18 cellular contexts compared by ENCODE assay signal in the genomic region with DNA sequence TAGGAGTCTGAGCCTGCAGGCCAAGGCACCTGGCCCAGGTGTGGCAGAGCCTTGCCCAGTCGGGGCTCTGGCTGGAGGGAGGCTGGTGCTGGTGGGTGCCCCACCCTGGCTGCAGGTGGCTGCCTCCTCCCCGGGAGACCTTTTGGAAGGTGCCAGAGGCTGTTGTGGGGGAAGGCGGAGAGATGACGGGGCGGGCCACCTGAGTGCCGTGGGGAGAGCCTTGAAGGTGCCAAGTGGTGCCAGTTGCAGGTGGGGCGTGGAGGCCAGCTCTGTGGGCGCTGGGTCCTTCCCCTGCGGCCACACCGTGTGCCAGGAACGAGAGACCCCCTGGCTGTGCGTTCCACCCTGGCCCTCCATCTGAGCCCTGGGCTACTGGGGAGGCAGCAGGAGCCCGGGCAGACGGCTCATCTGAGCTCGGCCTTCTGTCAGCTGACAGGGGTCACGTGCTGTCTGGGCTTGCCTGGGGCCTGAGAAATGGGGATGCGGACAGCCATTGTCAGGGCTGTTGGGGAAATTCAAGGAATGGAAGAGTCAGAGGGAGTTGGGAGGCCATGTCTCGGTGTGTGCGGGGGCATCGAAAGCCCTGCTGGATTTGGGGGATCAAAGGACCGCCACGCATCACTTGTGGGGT. TPM values are rescaled to one million over a fixed set of nuclear protein-coding genes. Genes with fewer than 3 reads are reported as not detected.
"Had no signal": no experiment of that assay in that cellular context is flagged by ENCODE, and none has a peak within 500 bp of the region (broad histone marks: within the 10 kb centered on the region; RNA-seq: fewer than 3 reads in every experiment).

No MANE protein-coding gene starts in this region.

- H3K4me3 Mint-ChIP-seq: activated B cell treated with CpG ODN at 0.5 μM for 24 hours; activated CD8-positive, alpha-beta memory T cell treated with anti-CD3 and anti-CD28 coated beads, Interleukin-2, amount 10 ng/mL, durations not matched to agents 7 days and 5 days; brain; central memory CD8-positive, alpha-beta T cell; naive thymus-derived CD8-positive, alpha-beta T cell had no signal

- H3K9me3 ChIP-seq: psoas muscle, thyroid gland had no signal

- H3K36me3 ChIP-seq: thyroid gland had no signal

- H3K4me3 ChIP-seq: psoas muscle, thyroid gland had no signal

- ATAC-seq: naive thymus-derived CD8-positive, alpha-beta T cell; psoas muscle had no signal

- H3K9me3 Mint-ChIP-seq: activated B cell treated with CpG ODN at 0.5 μM for 24 hours; activated naive CD4-positive, alpha-beta T cell treated with anti-CD3 and anti-CD28 coated beads, Interleukin-2, amount 50 U/mL, for 72 hours; activated T-cell treated with anti-CD3 and anti-CD28 coated beads, Interleukin-2, amount 50 U/mL, for 24 hours; central memory CD8-positive, alpha-beta T cell; naive thymus-derived CD8-positive, alpha-beta T cell had no signal

- H3K4me1 ChIP-seq: psoas muscle had no signal

- DNase-seq: activated B cell treated with CpG ODN at 0.5 μM for 24 hours; activated CD4-positive, alpha-beta T cell treated with anti-CD3 and anti-CD28 coated beads, Interleukin-2, amount 50 U/mL, for 4 hours; activated CD8-positive, alpha-beta memory T cell treated with anti-CD3 and anti-CD28 coated beads, Interleukin-2, amount 10 ng/mL, durations not matched to agents 7 days and 5 days; activated effector memory CD4-positive, alpha-beta T cell treated with Interleukin-2 at 50 U/mL for 16 hours; cortex of kidney; effector memory CD4-positive, alpha-beta T cell; naive thymus-derived CD8-positive, alpha-beta T cell; occipital lobe; thyroid gland had no signal

- H3K27ac ChIP-seq: epithelial cell of prostate, psoas muscle, thyroid gland had no signal

- H3K27ac Mint-ChIP-seq: activated B cell treated with CpG ODN at 0.5 μM for 24 hours; activated CD8-positive, alpha-beta memory T cell treated with anti-CD3 and anti-CD28 coated beads, Interleukin-2, amount 10 ng/mL, durations not matched to agents 7 days and 5 days; activated naive CD4-positive, alpha-beta T cell treated with anti-CD3 and anti-CD28 coated beads, Interleukin-2, amount 50 U/mL, for 72 hours; naive thymus-derived CD8-positive, alpha-beta T cell had no signal

- H3K36me3 Mint-ChIP-seq: activated CD8-positive, alpha-beta memory T cell treated with anti-CD3 and anti-CD28 coated beads, Interleukin-2, amount 10 ng/mL, durations not matched to agents 7 days and 5 days; activated naive CD4-positive, alpha-beta T cell treated with anti-CD3 and anti-CD28 coated beads, Interleukin-2, amount 50 U/mL, for 72 hours; brain; naive thymus-derived CD8-positive, alpha-beta T cell had no signal

- H3K27me3 ChIP-seq: thyroid gland had no signal

RNA-seq across cellular contexts. Expression of a gene that starts 55.8 kb away (rescaled TPM):
- total RNA-seq: activated B cell treated with CpG ODN at 0.5 μM for 24 hours; activated CD8-positive, alpha-beta memory T cell treated with anti-CD3 and anti-CD28 coated beads, Interleukin-2, amount 10 ng/mL, durations not matched to agents 7 days and 5 days; activated naive CD4-positive, alpha-beta T cell treated with anti-CD3 and anti-CD28 coated beads, Interleukin-2, amount 50 U/mL, for 72 hours; lung microvascular endothelial cell; mononuclear cell; naive thymus-derived CD8-positive, alpha-beta T cell; T-helper 1 cell treated with Interleukin-12 subunit alpha and Interleukin-12 subunit beta and Interleukin-4 antibody, amounts not matched to agents 30 ng/mL and 1 ng/mL, for 36 hours had no signal
- polyA plus RNA-seq: naive thymus-derived CD8-positive, alpha-beta T cell had no signal
